7 cellular contexts compared by ENCODE assay signal in genomic region chr1:8423702-8424538, GRCh38.
A peak's percentile ranks its signal among the peaks of the same experiment; 100 is the strongest.
DNase-seq lines count a peak whose midpoint lies in the region; ATAC-seq and TF ChIP-seq lines count a peak whose summit lies in the region.

No MANE protein-coding gene starts in this region.

- H3K36me3 Mint-ChIP-seq in activated B cell treated with CpG ODN at 0.5 μM for 24 hours (ENCODE audit: low read depth), result peaks cover 3% of the 10 kb centered on the region

- intact Hi-C loops in activated B cell treated with CpG ODN at 0.5 μM for 24 hours (cut with micrococcal nuclease), result loop anchor here (2.0 to 5.0 kb wide), 3 partner anchors 15 to 73 kb away; no protein-coding TSS in a partner anchor

- peak; percentile 26 for ATAC-seq in GM18867 (IDR thresholded peaks at IDR 0.05; ENCODE audit: unreplicated experiment)
- ATAC-seq in activated B cell treated with CpG ODN at 0.5 μM for 24 hours (ENCODE audit: low read depth), result peak; percentile 30
- ATAC-seq in GM21717 (IDR thresholded peaks at IDR 0.05; ENCODE audit: unreplicated experiment), result no peak

- H3K4me1 Mint-ChIP-seq in activated B cell treated with CpG ODN at 0.5 μM for 24 hours, result peaks cover 48% of the 10 kb centered on the region

- peak overlapping the region; percentile 90 for H3K4me3 Mint-ChIP-seq in activated B cell treated with CpG ODN at 0.5 μM for 24 hours

- H3K27me3 Mint-ChIP-seq in activated B cell treated with CpG ODN at 0.5 μM for 24 hours, result no peaks in the 10 kb centered on the region

- no peak for TF ChIP-seq CTCF in activated B cell treated with CpG ODN at 0.5 μM for 24 hours (IDR thresholded peaks at IDR 0.05)

- peak overlapping the region; percentile 96 for H3K27ac Mint-ChIP-seq in activated B cell treated with CpG ODN at 0.5 μM for 24 hours

- POLR2A ChIA-PET in activated B cell treated with CpG ODN at 0.5 μM for 24 hours (lab: Charles Lee), result interaction anchor here (0.6 to 2.6 kb wide), 14 partner anchors 10 to 627 kb away, joined by 3 to 17 read pairs (median 4); no protein-coding TSS in a partner anchor

- CTCF ChIA-PET in activated B cell treated with CpG ODN at 0.5 μM for 24 hours (lab: Charles Lee), result interaction anchor here (1.1 kb wide), 2 partner anchors 15 to 50 kb away, joined by 3 to 5 read pairs; no protein-coding TSS in a partner anchor

- H3K9me3 Mint-ChIP-seq in activated B cell treated with CpG ODN at 0.5 μM for 24 hours, result no peaks in the 10 kb centered on the region

- peak; percentile 78 for DNase-seq in NCI-H1105 (lab: John Stamatoyannopoulos, UW)
- DNase-seq in activated B cell treated with CpG ODN at 0.5 μM for 24 hours, result peak; percentile 59
- peak; percentile 65 for DNase-seq in cerebellar cortex (ENCODE audit: low spot score)
- DNase-seq in kidney tubule cell (ENCODE audit: low spot score), result peak; percentile 70
- peak; percentile 14 for DNase-seq in stimulated activated CD4-positive, alpha-beta T cell treated with anti-CD3 and anti-CD28 coated beads, Interleukin-2, amount 100 ng/mL, for 4 hours (ENCODE audit: low read depth)

Comparison
In these comparisons a context has a peak if more than half of its experiments do, and no peak if none do; other contexts are left out.
1. DNase-seq: peak in every context shown above with its lines; median percentile 78 in NCI-H1105; 70 in kidney tubule cell; 65 in cerebellar cortex; 59 in activated B cell treated with CpG ODN at 0.5 μM for 24 hours; 14 in stimulated activated CD4-positive, alpha-beta T cell treated with anti-CD3 and anti-CD28 coated beads, Interleukin-2, amount 100 ng/mL, for 4 hours.